In the genomic region with DNA sequence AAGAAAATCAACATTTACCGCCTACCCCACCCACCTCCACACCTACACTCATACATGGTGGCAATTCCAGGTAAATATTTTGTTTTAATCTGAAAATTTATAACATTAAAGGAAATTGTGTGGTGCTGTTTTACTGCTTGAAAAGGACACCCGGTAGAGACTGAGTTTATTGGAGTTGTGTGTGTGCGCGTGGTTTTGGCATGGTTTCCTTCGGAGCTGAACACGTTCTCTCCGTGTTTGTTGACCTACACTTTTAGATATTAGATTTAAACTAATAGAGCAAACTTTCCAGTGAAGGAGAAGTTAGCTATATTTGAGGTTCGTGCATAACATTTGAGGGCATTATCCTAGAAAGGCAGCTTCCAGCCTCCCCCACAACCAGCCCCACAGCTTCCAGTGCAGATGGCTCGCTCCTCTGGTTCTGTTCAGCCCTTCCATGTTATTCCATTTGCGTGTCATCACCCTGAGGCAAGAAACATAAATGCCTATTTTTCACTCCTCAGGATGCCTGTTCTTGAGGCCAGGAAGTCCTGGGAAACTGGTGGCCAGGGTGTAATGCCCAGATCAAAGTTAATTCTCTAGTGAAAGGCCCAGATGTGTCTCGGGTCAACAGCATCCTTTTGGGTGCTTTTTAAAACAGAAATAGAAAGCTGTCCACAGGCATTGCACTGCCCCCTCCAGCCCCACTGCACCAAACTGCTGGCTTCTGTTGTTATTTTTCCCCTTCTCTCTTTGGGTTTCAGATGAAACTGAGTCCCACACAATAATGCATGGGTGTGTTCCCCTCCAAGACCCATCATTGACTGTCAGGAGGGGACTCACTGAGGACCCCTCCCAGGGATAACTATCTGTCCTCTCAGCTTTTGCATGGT, we compare ENCODE assay signal across 14 cellular contexts.
DNase-seq lines count a peak whose midpoint lies in the region; ATAC-seq, FAIRE-seq and TF ChIP-seq lines count a peak whose summit lies in the region.
"Had no signal": no experiment of that assay in that cellular context is flagged by ENCODE, and none has a peak within 500 bp of the region (broad histone marks: within the 10 kb centered on the region; RNA-seq: fewer than 3 reads in every experiment).

No MANE protein-coding gene starts in this region.

- no peak for TF ChIP-seq CTCF in keratinocyte (optimal IDR thresholded peaks at IDR 0.05 in 1 of 3, IDR thresholded peaks at IDR 0.05 in 1 of 3, conservative IDR thresholded peaks at IDR 0.05 in 1 of 3; ENCODE audit: extremely low read depth in 1 of 3, insufficient read depth in 2 of 3, low read length in 3 of 3)

- no peak overlapping the region for H3K9ac ChIP-seq in keratinocyte (ENCODE audit: control insufficient read depth, extremely low read depth, insufficient read depth, low read length)

- no peak overlapping the region for H3K4me3 ChIP-seq in keratinocyte (ENCODE audit: control insufficient read depth in 2 of 3, extremely low read depth in 1 of 3, insufficient read depth in 2 of 3, low read depth in 1 of 3, low read length in 3 of 3)

- no peaks in the 10 kb centered on the region for H3K27me3 ChIP-seq in keratinocyte (ENCODE audit: control insufficient read depth, extremely low read depth, insufficient read depth, low read length)

- H4K20me1 ChIP-seq in keratinocyte (ENCODE audit: control insufficient read depth, extremely low read depth, insufficient read depth, low read length) = no peaks in the 10 kb centered on the region

- DNase-seq in GM12892 (ENCODE audit: insufficient read length) = no peak
- no peak for DNase-seq in keratinocyte (ENCODE audit: low read depth, low spot score)
- no peak for DNase-seq in stimulated activated CD8-positive, alpha-beta memory T cell treated with anti-CD3 and anti-CD28 coated beads, Interleukin-4, amount 100 ng/mL, for 48 hours
- no peak for DNase-seq in retina
- no peak for DNase-seq in midbrain (lab: John Stamatoyannopoulos, UW)
- DNase-seq in HK-2 (ENCODE audit: unreplicated experiment) = no peak
- DNase-seq: activated naive CD8-positive, alpha-beta T cell treated with anti-CD3 and anti-CD28 coated beads, Interleukin-2, amount 50 U/mL, for 24 hours; AML-193; dermis blood vessel endothelial cell; Kasumi-1; NCI-H2171; T-helper 17 cell had no signal

- ATAC-seq in GM21447 (IDR thresholded peaks at IDR 0.05; ENCODE audit: unreplicated experiment) (peak; percentile 55), HG03460 (IDR thresholded peaks at IDR 0.05; ENCODE audit: unreplicated experiment) (peak; percentile 36)
- ATAC-seq: T-helper 17 cell had no signal

- no peak for TF ChIP-seq POLR2A in GM12892 (IDR thresholded peaks at IDR 0.05; ENCODE audit: low read depth, low read length)

- no peak overlapping the region for H2AFZ ChIP-seq in keratinocyte (ENCODE audit: control insufficient read depth, low read length)

- H3K4me1 ChIP-seq in keratinocyte (ENCODE audit: control insufficient read depth, extremely low read depth, insufficient read depth, low read length) = no peaks in the 10 kb centered on the region

- no peak overlapping the region for H3K4me2 ChIP-seq in keratinocyte (ENCODE audit: control insufficient read depth, extremely low read depth, insufficient read depth, low read depth, low read length)

- H3K79me2 ChIP-seq in keratinocyte (ENCODE audit: control insufficient read depth, insufficient read depth, low read length) = no peaks in the 10 kb centered on the region

- peak; percentile 61 for FAIRE-seq in GM12892 (lab: Jason Lieb, UNC)
- FAIRE-seq in keratinocyte (lab: Jason Lieb, UNC) = peak; percentile 39

- H3K9me1 ChIP-seq in keratinocyte (ENCODE audit: control insufficient read depth, extremely low read depth, insufficient read depth, low read length) = no peaks in the 10 kb centered on the region

- dilution Hi-C loops in keratinocyte (cut with MboI; ENCODE audit: extremely low pct_ligation_motif_present, low sequenced_read_pairs) = no loop called here

- no peaks in the 10 kb centered on the region for H3K36me3 ChIP-seq in keratinocyte (ENCODE audit: control insufficient read depth in 2 of 2, extremely low read depth in 1 of 2, insufficient read depth in 2 of 2, low read length in 2 of 2)

- no peak overlapping the region for H3K27ac ChIP-seq in keratinocyte (ENCODE audit: control insufficient read depth, insufficient read depth, low read length)

- H3K9me3 ChIP-seq in keratinocyte (ENCODE audit: control insufficient read depth, low read depth, low read length) = no peaks in the 10 kb centered on the region
